25 cellular contexts compared by ENCODE assay signal in the genomic region with DNA sequence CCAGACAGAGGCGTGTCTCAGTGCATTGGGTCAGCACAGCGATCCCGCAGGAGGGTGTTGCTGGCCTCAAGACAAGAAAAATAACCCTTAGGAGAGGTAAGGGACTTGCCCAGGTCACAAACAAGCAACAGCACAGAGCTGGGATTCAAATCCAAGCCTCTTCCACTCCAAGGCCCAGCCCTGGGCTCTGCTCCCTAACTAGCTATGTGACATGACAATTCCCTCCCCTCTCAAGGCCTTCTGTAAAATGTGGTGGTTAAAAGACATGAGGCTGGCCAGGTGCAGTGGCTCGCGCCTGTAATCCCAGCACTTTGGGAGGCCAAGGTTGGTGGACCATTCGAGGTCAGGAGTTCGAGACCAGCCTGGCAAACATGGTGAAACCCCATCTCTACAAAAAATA. TPM values are rescaled to one million over a fixed set of nuclear protein-coding genes. Genes with fewer than 3 reads are reported as not detected.
"Had no signal": no experiment of that assay in that cellular context is flagged by ENCODE, and none has a peak within 500 bp of the region (broad histone marks: within the 10 kb centered on the region; RNA-seq: fewer than 3 reads in every experiment).

No MANE protein-coding gene starts in this region.

- H3K9me3 ChIP-seq: ascending aorta, esophagus muscularis mucosa, heart left ventricle, right lobe of liver, uterus had no signal

- H3K27me3 ChIP-seq: ascending aorta, right lobe of liver, uterus had no signal

- H3K36me3 ChIP-seq: ascending aorta, esophagus muscularis mucosa, heart left ventricle, right lobe of liver, uterus had no signal

- H3K4me1 ChIP-seq: foreskin keratinocyte had no signal

- H3K4me3 ChIP-seq: ascending aorta, esophagus muscularis mucosa, heart left ventricle, right lobe of liver, skin epidermis, uterus had no signal

- ATAC-seq: foreskin keratinocyte had no signal

- H3K27ac ChIP-seq: ascending aorta, foreskin keratinocyte, right lobe of liver, uterus had no signal

- DNase-seq: activated CD4-positive, alpha-beta T cell treated with anti-CD3 and anti-CD28 coated beads for 4 hours; activated CD4-positive, alpha-beta T cell treated with anti-CD3 and anti-CD28 coated beads, Interleukin-2, amount 50 U/mL, for 4 hours; activated CD8-positive, alpha-beta memory T cell treated with anti-CD3 and anti-CD28 coated beads for 24 hours; activated effector memory CD4-positive, alpha-beta T cell treated with anti-CD3 and anti-CD28 coated beads, Interleukin-2, amount 50 U/mL, for 16 hours; activated naive CD4-positive, alpha-beta T cell treated with anti-CD3 and anti-CD28 coated beads for 36 hours; activated naive CD8-positive, alpha-beta T cell treated with anti-CD3 and anti-CD28 coated beads for 36 hours; activated T-cell treated with anti-CD3 and anti-CD28 coated beads, Interleukin-2, amount 50 U/mL, for 1 hour; cortex of kidney; foreskin keratinocyte; immature natural killer cell; kidney glomerular epithelial cell; mammary epithelial cell; naive B cell; nephron progenitor cell; stimulated activated CD4-positive, alpha-beta T cell treated with anti-CD3 and anti-CD28 coated beads, Interleukin-12 subunit alpha, Interleukin-12 subunit beta, amount 100 ng/mL, for 4 hours; stimulated activated CD4-positive, alpha-beta T cell treated with anti-CD3 and anti-CD28 coated beads, Interleukin-4, amount 100 ng/mL, for 1 hour; T-helper 1 cell; uterus had no signal

RNA-seq across cellular contexts. Expression of a gene that starts 28.1 kb away (rescaled TPM):
- total RNA-seq: chondrocyte, foreskin keratinocyte, mesothelial cell of epicardium had no signal
